ENCODE assay signal across 11 cellular contexts in the genomic region with DNA sequence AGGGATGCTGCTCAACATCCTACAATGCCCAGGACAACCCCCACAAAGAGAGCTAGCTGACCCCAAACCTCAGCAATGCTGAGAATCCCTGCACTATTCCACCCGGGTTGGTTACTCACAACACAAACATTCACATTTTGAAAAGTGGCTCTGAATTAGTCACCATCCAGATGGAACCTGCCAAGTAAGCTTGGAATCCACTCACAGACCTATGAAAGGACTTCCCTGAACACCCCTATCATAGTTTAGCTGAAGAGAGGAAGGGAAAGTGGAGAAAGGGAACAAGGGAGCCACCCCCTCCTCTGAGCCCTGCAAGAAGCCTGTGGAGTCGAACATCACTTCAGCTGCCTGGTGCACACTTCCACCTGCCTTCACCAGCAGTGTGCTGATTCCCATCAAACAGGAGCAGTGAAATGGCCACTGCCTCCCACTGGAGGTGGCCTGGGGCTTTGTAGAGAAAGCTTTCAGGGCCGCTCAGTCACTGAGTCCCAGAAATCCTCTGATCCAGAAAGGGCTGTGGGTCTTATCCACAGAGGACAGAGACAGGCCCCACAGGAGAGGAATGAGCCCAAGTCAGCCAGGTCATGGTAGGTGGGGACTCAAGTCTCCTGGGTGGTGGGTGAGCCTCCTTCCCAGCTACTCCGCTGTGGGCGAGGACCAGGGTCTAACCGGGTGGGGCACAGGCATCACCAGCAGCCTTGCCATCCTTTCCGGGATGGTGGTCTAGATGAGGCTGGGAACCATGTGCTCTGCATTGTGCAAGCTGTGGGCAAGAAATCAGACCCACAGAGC.
DNase-seq lines count a peak whose midpoint lies in the region; ATAC-seq, FAIRE-seq and TF ChIP-seq lines count a peak whose summit lies in the region.
"Had no signal": no experiment of that assay in that cellular context is flagged by ENCODE, and none has a peak within 500 bp of the region (broad histone marks: within the 10 kb centered on the region; RNA-seq: fewer than 3 reads in every experiment).

No MANE protein-coding gene starts in this region.

- 78 to 83% methylated on average over 7 of the region's 7 CpGs for WGBS in lung, 2 donors
- WGBS in right lobe of liver (ENCODE audit: insufficient coverage, low coverage, low lambda C conversion rate, missing lambda C conversion rate): 51% methylated on average over 3 of the region's 7 CpGs

- DNase-seq in HS-5 (ENCODE audit: low read depth) (peak; percentile 98), astrocyte of the spinal cord (ENCODE audit: low read depth, low spot score) (peak; percentile 98), lung (ENCODE audit: low spot score) (no peak), Calu3 (no peak), right lobe of liver (no peak), D721Med (ENCODE audit: insufficient read length, low spot score) (no peak), NCI-H526 (lab: John Stamatoyannopoulos, UW) (no peak)
- DNase-seq: CD4-positive, CD25-positive, alpha-beta regulatory T cell had no signal

- H3K9me3 Mint-ChIP-seq in Calu3 (ENCODE audit: low read depth, unreplicated experiment): no peaks in the 10 kb centered on the region
- H3K9me3 Mint-ChIP-seq: CD4-positive, CD25-positive, alpha-beta regulatory T cell; T-helper 1 cell treated with Interleukin-12 subunit alpha and Interleukin-12 subunit beta and Interleukin-4 antibody, amounts not matched to agents 30 μg/mL and 1 μg/mL, for 36 hours had no signal

- no peaks in the 10 kb centered on the region for H3K36me3 Mint-ChIP-seq in Calu3 (ENCODE audit: insufficient read depth, unreplicated experiment)
- H3K36me3 Mint-ChIP-seq: CD4-positive, CD25-positive, alpha-beta regulatory T cell had no signal

- no peaks in the 10 kb centered on the region for H3K36me3 ChIP-seq in ACC112 (ENCODE audit: insufficient read depth, low read length)
- H3K36me3 ChIP-seq in lung (ENCODE audit: control insufficient read depth in 2 of 2, insufficient read depth in 2 of 2, low read length in 2 of 2): no peaks in the 10 kb centered on the region
- H3K36me3 ChIP-seq in right lobe of liver: no peaks in the 10 kb centered on the region

- CTCF ChIA-PET in Calu3 (lab: Charles Lee): no interaction called here

- H3K27ac ChIP-seq in ACC112 (ENCODE audit: low read depth, low read length) (peak overlapping the region; percentile 65), lung (ENCODE audit: low read depth in 1 of 2, low read length in 1 of 2) (no peak overlapping the region), right lobe of liver (no peak overlapping the region)

- TF ChIP-seq CTCF in astrocyte of the spinal cord (IDR thresholded peaks at IDR 0.05; ENCODE audit: low read depth, low read length) (no peak), lung (IDR thresholded peaks at IDR 0.05; ENCODE audit: control extremely low read depth, extremely low read depth) (no peak), Calu3 (IDR thresholded peaks at IDR 0.05; ENCODE audit: unreplicated experiment) (no peak), right lobe of liver (IDR thresholded peaks at IDR 0.05) (no peak), D721Med (IDR thresholded peaks at IDR 0.05; ENCODE audit: insufficient read depth, missing control alignments) (no peak)

- no peaks in the 10 kb centered on the region for H3K4me1 Mint-ChIP-seq in Calu3 (ENCODE audit: low read depth, unreplicated experiment)
- H3K4me1 Mint-ChIP-seq: CD4-positive, CD25-positive, alpha-beta regulatory T cell had no signal

- H3K4me3 ChIP-seq in ACC112 (ENCODE audit: low read depth, low read length): peak overlapping the region; percentile 29; the same call in 1 of the 2 replicates
- H3K4me3 ChIP-seq in astrocyte of the spinal cord (ENCODE audit: low read depth, low read length): no peak overlapping the region
- H3K4me3 ChIP-seq in lung: no peak overlapping the region
- H3K4me3 ChIP-seq in right lobe of liver: no peak overlapping the region

- no peaks in the 10 kb centered on the region for H3K9me3 ChIP-seq in lung (ENCODE audit: control insufficient read depth in 2 of 2, insufficient read depth in 1 of 2, low read length in 1 of 2)
- H3K9me3 ChIP-seq in right lobe of liver: no peaks in the 10 kb centered on the region

- no peak for TF ChIP-seq POLR2A in right lobe of liver (IDR thresholded peaks at IDR 0.05)

- no TSS peak for BruUV-seq in Calu3 (replicated peaks; lab: Mats Ljungman, UMichigan)

- H3K27me3 Mint-ChIP-seq in Calu3 (ENCODE audit: unreplicated experiment): no peaks in the 10 kb centered on the region
- H3K27me3 Mint-ChIP-seq: CD4-positive, CD25-positive, alpha-beta regulatory T cell had no signal

- H3K79me2 ChIP-seq in ACC112 (ENCODE audit: control insufficient read depth, insufficient read depth, low read length, unreplicated experiment): no peaks in the 10 kb centered on the region

- H3K4me1 ChIP-seq in ACC112 (ENCODE audit: control insufficient read depth, insufficient read depth, low read length, unreplicated experiment) (peaks cover 21% of the 10 kb centered on the region), lung (ENCODE audit: control insufficient read depth in 2 of 2, insufficient read depth in 2 of 2, low read length in 2 of 2) (no peaks in the 10 kb centered on the region), right lobe of liver (no peaks in the 10 kb centered on the region)

- H3K27me3 ChIP-seq in ACC112 (ENCODE audit: insufficient read depth, low read length) (no peaks in the 10 kb centered on the region), lung (ENCODE audit: control insufficient read depth, insufficient read depth) (no peaks in the 10 kb centered on the region), right lobe of liver (no peaks in the 10 kb centered on the region)

- in situ Hi-C loops in astrocyte of the spinal cord (cut with HindIII; ENCODE audit: low sequenced_read_pairs): no loop called here

- no peak for FAIRE-seq in D721Med (lab: Jason Lieb, UNC)
- FAIRE-seq: H1 had no signal

- H3K4me3 Mint-ChIP-seq in Calu3 (ENCODE audit: low read depth, unreplicated experiment): no peak overlapping the region
- H3K4me3 Mint-ChIP-seq: CD4-positive, CD25-positive, alpha-beta regulatory T cell; T-helper 1 cell treated with Interleukin-12 subunit alpha and Interleukin-12 subunit beta and Interleukin-4 antibody, amounts not matched to agents 30 μg/mL and 1 μg/mL, for 36 hours had no signal

- intact Hi-C loops in Calu3 (cut with micrococcal nuclease; ENCODE audit: unreplicated experiment) (no loop called here), right lobe of liver (cut with DNase I) (no loop called here)

- peak; percentile 63 for ATAC-seq in lung (ENCODE audit: insufficient read depth, low FRiP score)
- ATAC-seq in right lobe of liver: no peak

- H2AFZ ChIP-seq in ACC112 (ENCODE audit: low read length, unreplicated experiment): peak overlapping the region; percentile 38

- H3K27ac Mint-ChIP-seq in Calu3 (ENCODE audit: unreplicated experiment): no peak overlapping the region
- H3K27ac Mint-ChIP-seq: CD4-positive, CD25-positive, alpha-beta regulatory T cell; T-helper 1 cell treated with Interleukin-12 subunit alpha and Interleukin-12 subunit beta and Interleukin-4 antibody, amounts not matched to agents 30 μg/mL and 1 μg/mL, for 36 hours had no signal

Comparison
In these comparisons a context has a peak if more than half of its experiments do, and no peak if none do; other contexts are left out.
1. DNase-seq: peak in HS-5 (single experiment) and astrocyte of the spinal cord (single experiment); none in lung (single experiment), Calu3 (single experiment), right lobe of liver (0 of 3), D721Med (single experiment) and NCI-H526 (0 of 2).